8 cellular contexts compared by ENCODE assay signal in the genomic region with DNA sequence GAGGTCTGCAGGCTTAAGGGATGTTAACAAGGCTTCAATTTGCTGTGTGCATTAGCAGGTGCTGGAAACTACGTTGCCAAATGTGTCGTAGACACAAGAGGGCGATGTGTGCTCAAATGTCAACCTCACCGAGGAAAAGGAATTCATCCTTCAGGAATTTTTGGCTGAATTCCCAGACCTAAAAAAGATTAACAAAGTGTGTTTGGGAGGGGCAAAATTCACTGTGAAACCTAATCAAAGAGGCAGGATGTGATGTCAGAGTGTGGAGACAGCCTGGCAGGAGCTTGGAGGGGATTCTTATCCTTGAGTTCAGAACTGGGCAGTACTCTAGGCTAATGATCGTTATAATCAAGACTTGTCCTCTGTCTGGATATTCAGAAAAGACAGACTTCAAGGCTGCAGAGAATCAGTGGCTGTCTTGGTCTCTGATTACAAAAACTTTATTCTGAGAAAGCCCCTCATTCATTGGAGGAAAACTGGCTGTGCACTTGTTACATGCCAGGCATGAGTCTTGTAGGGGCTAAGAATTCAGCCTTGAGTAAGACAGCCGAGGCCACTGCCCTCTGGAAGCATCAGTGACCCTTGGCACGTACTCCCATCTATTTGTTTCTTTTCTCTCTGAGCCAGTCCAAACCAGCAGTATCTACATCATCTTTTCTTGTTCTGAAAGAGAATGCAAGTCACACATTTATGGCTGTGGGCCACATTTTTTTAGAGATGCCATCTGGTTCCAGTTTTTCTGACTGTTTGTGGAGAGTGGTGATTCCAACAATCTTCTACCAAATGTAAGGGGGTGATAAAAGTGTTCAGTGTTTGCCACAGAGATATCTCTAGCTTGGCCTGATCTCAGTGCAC. TPM values are rescaled to one million over a fixed set of nuclear protein-coding genes. Genes with fewer than 3 reads are reported as not detected.
DNase-seq lines count a peak whose midpoint lies in the region; ATAC-seq, FAIRE-seq and TF ChIP-seq lines count a peak whose summit lies in the region.

No MANE protein-coding gene starts in this region.

- peak overlapping the region; percentile 38 for H3K27ac Mint-ChIP-seq in MCF 10A (ENCODE audit: low read depth, unreplicated experiment)

- ATAC-seq in HG03469 (IDR thresholded peaks at IDR 0.05; ENCODE audit: unreplicated experiment), result peak; percentile 43
- no peak for ATAC-seq in HG02973 (IDR thresholded peaks at IDR 0.05; ENCODE audit: unreplicated experiment)

- peaks cover 27% of the 10 kb centered on the region for H3K4me1 ChIP-seq in skeletal muscle satellite cell (ENCODE audit: control insufficient read depth, insufficient read depth, low read length)

- H3K27me3 ChIP-seq in skeletal muscle satellite cell (ENCODE audit: control insufficient read depth, insufficient read depth, low read length), result no peaks in the 10 kb centered on the region

- FAIRE-seq in A204.1 (lab: Jason Lieb, UNC), result peak; percentile 76

- peak overlapping the region; percentile 9 for H3K4me3 ChIP-seq in skeletal muscle satellite cell (ENCODE audit: low read length)

- no peaks in the 10 kb centered on the region for H3K9me3 ChIP-seq in skeletal muscle satellite cell (replicated peaks; ENCODE audit: low read length)

- DNase-seq in NCI-H748 treated with DMSO at 0.1 percent for 48 hours (lab: John Stamatoyannopoulos, UW) (peak; percentile 66), MCF 10A (ENCODE audit: unreplicated experiment) (peak; percentile 98), iPS-NIHi11 (ENCODE audit: low spot score) (peak; percentile 78)

- POLR2A ChIA-PET in MCF 10A (lab: Yijun Ruan, JAX), result interaction anchor here (0.7 to 4.5 kb wide), 11 partner anchors 9 to 524 kb away, joined by 3 to 42 read pairs (median 4); a partner anchor contains a TSS

- intact Hi-C loops in MCF 10A (cut with micrococcal nuclease), result loop anchor here (1.0 to 10.0 kb wide), 9 partner anchors 40 to 1251 kb away; a partner anchor contains a TSS

- peak overlapping the region; percentile 21 for H3K4me3 Mint-ChIP-seq in MCF 10A (ENCODE audit: unreplicated experiment)

- H3K9me3 Mint-ChIP-seq in MCF 10A (ENCODE audit: unreplicated experiment), result no peaks in the 10 kb centered on the region

- H3K36me3 ChIP-seq in skeletal muscle satellite cell (ENCODE audit: insufficient read depth, low read length), result no peaks in the 10 kb centered on the region

- H3K4me1 Mint-ChIP-seq in MCF 10A (ENCODE audit: insufficient read depth, unreplicated experiment), result peaks cover 41% of the 10 kb centered on the region

- TF ChIP-seq CTCF in GM12872 (IDR thresholded peaks at IDR 0.05; ENCODE audit: insufficient read depth, low read depth, low read length) (peak; percentile 70), MCF 10A (IDR thresholded peaks at IDR 0.05; ENCODE audit: unreplicated experiment) (peak; percentile 67)

- no peaks in the 10 kb centered on the region for H3K36me3 Mint-ChIP-seq in MCF 10A (ENCODE audit: insufficient read depth, unreplicated experiment)

- H3K4me2 ChIP-seq in skeletal muscle satellite cell (ENCODE audit: low read length), result peak overlapping the region; percentile 65

- TSS peak; percentile 92 for BruUV-seq in MCF 10A (replicated peaks; lab: Mats Ljungman, UMichigan)

- no peaks in the 10 kb centered on the region for H3K27me3 Mint-ChIP-seq in MCF 10A (ENCODE audit: insufficient read depth, unreplicated experiment)

- CTCF ChIA-PET in MCF 10A (lab: Yijun Ruan, JAX), result interaction anchor here (0.6 to 4.7 kb wide), 28 partner anchors 9 to 1857 kb away, joined by 3 to 49 read pairs (median 4); a partner anchor contains a TSS

- peak overlapping the region; percentile 70 for H3K9ac ChIP-seq in skeletal muscle satellite cell (ENCODE audit: low read depth, low read length)

RNA-seq across cellular contexts. Expression of a gene that starts 18.7 kb away (rescaled TPM):
- total RNA-seq in MCF 10A (2022), result not detected in 2 replicates
- not detected in 2 replicates for total RNA-seq in skeletal muscle satellite cell (2012; rRNA removed)

RNA-seq across cellular contexts. Expression of a gene that starts 27.3 kb away (rescaled TPM):
- not detected in 2 replicates for total RNA-seq in MCF 10A (2022)
- total RNA-seq in skeletal muscle satellite cell (2012; rRNA removed), result not detected in 2 replicates
